Comparison of ENCODE assay signal across 15 cellular contexts in genomic region chr9:96859461-96860198, GRCh38. TPM values are rescaled to one million over a fixed set of nuclear protein-coding genes. Genes with fewer than 3 reads are reported as not detected.
DNase-seq lines count a peak whose midpoint lies in the region; ATAC-seq and TF ChIP-seq lines count a peak whose summit lies in the region.
"Had no signal": no experiment of that assay in that cellular context is flagged by ENCODE, and none has a peak within 500 bp of the region (broad histone marks: within the 10 kb centered on the region; RNA-seq: fewer than 3 reads in every experiment).

No MANE protein-coding gene starts in this region.

- H3K36me3 ChIP-seq in Caco-2 (ENCODE audit: control insufficient read depth, insufficient read depth, low read length), result no peaks in the 10 kb centered on the region
- H3K36me3 ChIP-seq: BLaER1, SJSA1, upper lobe of right lung had no signal

- no TSS peak for BruUV-seq in Caco-2 (replicated peaks; lab: Mats Ljungman, UMichigan)

- POLR2A ChIA-PET in Caco-2 (lab: Charles Lee), result no interaction called here

- no peak overlapping the region for H3K4me3 ChIP-seq in Caco-2 (ENCODE audit: low read depth, low read length)
- H3K4me3 ChIP-seq: BLaER1, SJSA1, skin epidermis, upper lobe of right lung had no signal

- no peaks in the 10 kb centered on the region for H3K27me3 Mint-ChIP-seq in Caco-2 (ENCODE audit: insufficient read depth, unreplicated experiment)
- H3K27me3 Mint-ChIP-seq: activated naive CD4-positive, alpha-beta T cell treated with anti-CD3 and anti-CD28 coated beads, Interleukin-2, amount 50 U/mL, for 24 hours had no signal

- DNase-seq in Caco-2 (no peak), NCI-H69 (lab: John Stamatoyannopoulos, UW) (peak; percentile 38), brain pericyte (ENCODE audit: low read depth, low spot score) (peak; percentile 5), iPS-NIHi11 (ENCODE audit: low spot score) (peak; percentile 36)
- DNase-seq: effector CD8-positive, alpha-beta T cell; NCI-H446; upper lobe of right lung had no signal

- no peak overlapping the region for H3K4me3 Mint-ChIP-seq in Caco-2 (ENCODE audit: unreplicated experiment)
- H3K4me3 Mint-ChIP-seq: activated naive CD4-positive, alpha-beta T cell treated with anti-CD3 and anti-CD28 coated beads, Interleukin-2, amount 50 U/mL, for 24 hours had no signal

- peak overlapping the region; percentile 37 for H3K27ac Mint-ChIP-seq in Caco-2 (ENCODE audit: unreplicated experiment)
- H3K27ac Mint-ChIP-seq: activated naive CD4-positive, alpha-beta T cell treated with anti-CD3 and anti-CD28 coated beads, Interleukin-2, amount 50 U/mL, for 24 hours had no signal

- H3K9me3 ChIP-seq in Caco-2, result no peaks in the 10 kb centered on the region
- H3K9me3 ChIP-seq: SJSA1, upper lobe of right lung had no signal

- peaks cover 34% of the 10 kb centered on the region for H3K4me1 Mint-ChIP-seq in Caco-2 (ENCODE audit: low read depth, unreplicated experiment)

- H3K4me1 ChIP-seq in Caco-2, result peaks cover 34% of the 10 kb centered on the region
- H3K4me1 ChIP-seq: upper lobe of right lung had no signal

- CTCF ChIA-PET in Caco-2 (lab: Charles Lee), result interaction anchor here (1.3 kb wide), 1 partner anchor 16 kb away, joined by 5 read pairs; no protein-coding TSS in a partner anchor

- no peak for TF ChIP-seq CTCF in Caco-2 (IDR thresholded peaks at IDR 0.05; ENCODE audit: insufficient read depth in 1 of 2, low read depth in 1 of 2, low read length in 1 of 2, severe bottlenecking in 1 of 2, unreplicated experiment in 1 of 2)

- no peaks in the 10 kb centered on the region for H3K27me3 ChIP-seq in Caco-2 (replicated peaks; ENCODE audit: control insufficient read depth, insufficient read depth, low read length)
- H3K27me3 ChIP-seq: BLaER1, upper lobe of right lung had no signal

- ATAC-seq in GM19463 (IDR thresholded peaks at IDR 0.05; ENCODE audit: unreplicated experiment) (no peak), HG02938 (IDR thresholded peaks at IDR 0.05; ENCODE audit: unreplicated experiment) (no peak), GM18907 (IDR thresholded peaks at IDR 0.05; ENCODE audit: unreplicated experiment) (no peak), HG03354 (IDR thresholded peaks at IDR 0.05; ENCODE audit: poor library complexity, severe bottlenecking, unreplicated experiment) (no peak)
- ATAC-seq: upper lobe of right lung had no signal

- intact Hi-C loops in Caco-2 (cut with micrococcal nuclease; ENCODE audit: unreplicated experiment), result loop anchor here (5.0 to 10.0 kb wide), 2 partner anchors 415 to 758 kb away; no protein-coding TSS in a partner anchor

- no peaks in the 10 kb centered on the region for H3K9me3 Mint-ChIP-seq in Caco-2 (ENCODE audit: unreplicated experiment)
- H3K9me3 Mint-ChIP-seq: activated naive CD4-positive, alpha-beta T cell treated with anti-CD3 and anti-CD28 coated beads, Interleukin-2, amount 50 U/mL, for 24 hours had no signal

- peaks cover 10% of the 10 kb centered on the region for H3K36me3 Mint-ChIP-seq in Caco-2 (ENCODE audit: insufficient read depth, unreplicated experiment)
- H3K36me3 Mint-ChIP-seq: activated naive CD4-positive, alpha-beta T cell treated with anti-CD3 and anti-CD28 coated beads, Interleukin-2, amount 50 U/mL, for 24 hours had no signal

RNA-seq across cellular contexts. Expression of gene ZNF782, which starts 5.3 kb away (rescaled TPM):
- total RNA-seq in Caco-2 (2022), result 8.1 and 10.3 TPM in 2 replicates

Comparison
In these comparisons a context has a peak if more than half of its experiments do, and no peak if none do; other contexts are left out.
1. DNase-seq: peak in NCI-H69 (single experiment), brain pericyte (single experiment) and iPS-NIHi11 (single experiment); none in Caco-2 (0 of 2).